In genomic region chr20:31706607-31707257, GRCh38 we compare ENCODE assay signal across 12 cellular contexts. TPM values are rescaled to one million over a fixed set of nuclear protein-coding genes. Genes with fewer than 3 reads are reported as not detected.
A peak's percentile ranks its signal among the peaks of the same experiment; 100 is the strongest.
DNase-seq lines count a peak whose midpoint lies in the region; ATAC-seq and TF ChIP-seq lines count a peak whose summit lies in the region.
"Had no signal": no experiment of that assay in that cellular context is flagged by ENCODE, and none has a peak within 500 bp of the region (broad histone marks: within the 10 kb centered on the region; RNA-seq: fewer than 3 reads in every experiment).

No MANE protein-coding gene starts in this region.

- no peaks in the 10 kb centered on the region for H4K20me1 ChIP-seq in PC-9 (ENCODE audit: insufficient read depth)

- DNase-seq in HFFc6, result no peak
- peak in 1 of 2 experiments; percentile 46 for DNase-seq in PC-9
- DNase-seq in dorsolateral prefrontal cortex, result no peak
- DNase-seq in HuH-7.5 (ENCODE audit: low spot score), result no peak
- no peak for DNase-seq in GM03348 (ENCODE audit: low spot score)
- no peak for DNase-seq in retina
- DNase-seq: activated CD8-positive, alpha-beta memory T cell treated with anti-CD3 and anti-CD28 coated beads, Interleukin-2, amount 50 U/mL, for 4 hours; NCI-H1105; Peyer's patch; stimulated activated CD4-positive, alpha-beta T cell treated with anti-CD3 and anti-CD28 coated beads, Interleukin-1b, Interleukin-23, amount 100 ng/mL, for 48 hours had no signal

- intact Hi-C loops in PC-9 (cut with micrococcal nuclease; ENCODE audit: unreplicated experiment) (no loop called here), dorsolateral prefrontal cortex (cut with DNase I) (no loop called here)

- ATAC-seq in GM18502 (IDR thresholded peaks at IDR 0.05; ENCODE audit: poor library complexity, unreplicated experiment), result no peak

- POLR2A ChIA-PET in PC-9 (lab: Charles Lee; ENCODE audit: unreplicated experiment), result interaction anchor here (0.5 kb wide), 1 partner anchor 13 kb away, joined by 5 read pairs; no protein-coding TSS in a partner anchor

- H3K4me3 ChIP-seq in PC-9 (no peak overlapping the region), dorsolateral prefrontal cortex (peak overlapping the region in 1 of 59 donors; percentile 9), skin epidermis (no peak overlapping the region)
- H3K4me3 ChIP-seq: Peyer's patch had no signal

- peak overlapping the region; percentile 73 for H3K4me2 ChIP-seq in PC-9

- TF ChIP-seq CTCF in HFFc6 (IDR thresholded peaks at IDR 0.05), result no peak
- no peak for TF ChIP-seq CTCF in PC-9 (conservative IDR thresholded peaks at IDR 0.05)
- TF ChIP-seq CTCF in dorsolateral prefrontal cortex (IDR thresholded peaks at IDR 0.05 in 54 of 56, conservative IDR thresholded peaks at IDR 0.05 in 2 of 56; ENCODE audit: low read depth in 1 of 56, partially characterized antibody in 56 of 56), result no peak

- H3K4me1 ChIP-seq in PC-9 (replicated peaks; ENCODE audit: insufficient read depth), result peaks cover 88% of the 10 kb centered on the region

- peaks cover 96% of the 10 kb centered on the region for H3K79me2 ChIP-seq in PC-9 (ENCODE audit: low read depth)

- H3K27ac Mint-ChIP-seq in HFFc6, result peak overlapping the region; percentile 64

- CTCF ChIA-PET in PC-9 (lab: Charles Lee), result interaction anchor here (0.5 to 2.9 kb wide), 3 partner anchors 13 to 73 kb away, joined by 8 to 12 read pairs (median 10); no protein-coding TSS in a partner anchor

- no peak overlapping the region for H3K4me3 Mint-ChIP-seq in HFFc6

- H3K9me3 ChIP-seq in PC-9 (ENCODE audit: insufficient read depth, low read depth), result no peaks in the 10 kb centered on the region
- H3K9me3 ChIP-seq: Peyer's patch had no signal

- H2AFZ ChIP-seq in PC-9, result no peak overlapping the region

- peaks cover 49% of the 10 kb centered on the region for H3K36me3 ChIP-seq in PC-9 (ENCODE audit: low read depth)

- no peaks in the 10 kb centered on the region for H3K9me3 Mint-ChIP-seq in HFFc6

- no TSS peak for BruUV-seq in PC-9 (replicated peaks; lab: Mats Ljungman, UMichigan)

- H3K27me3 ChIP-seq in PC-9 (ENCODE audit: insufficient read depth, low read depth) (no peaks in the 10 kb centered on the region), dorsolateral prefrontal cortex (no peaks in the 10 kb centered on the region)
- H3K27me3 ChIP-seq: Peyer's patch had no signal

- peaks cover 2% of the 10 kb centered on the region; the same call in 1 of the 2 replicates for H3K27me3 Mint-ChIP-seq in HFFc6 (ENCODE audit: insufficient read depth)

- peaks cover 89% of the 10 kb centered on the region for H3F3A ChIP-seq in PC-9 (ENCODE audit: insufficient read depth, low read depth)

- H3K36me3 Mint-ChIP-seq in HFFc6 (ENCODE audit: low read depth), result peaks cover 48% of the 10 kb centered on the region

- H3K27ac ChIP-seq in PC-9 (peak overlapping the region; percentile 95), dorsolateral prefrontal cortex (peak overlapping the region; percentile 7 to 100 (median 96)), skin epidermis (peak overlapping the region in 13 of 21 experiments; percentile 1 to 67 (median 18))

- H3K9me2 ChIP-seq in PC-9 (ENCODE audit: insufficient read depth), result no peaks in the 10 kb centered on the region

- H3K4me1 Mint-ChIP-seq in HFFc6 (ENCODE audit: low read depth), result peaks cover 60% of the 10 kb centered on the region

RNA-seq across cellular contexts. Expression of gene BCL2L1, which starts 15.9 kb away (rescaled TPM):
- 100 to 1,000 TPM; 111 to 122 (median 117) TPM for total RNA-seq in HFFc6 (2021; fragmentation: NEBNext Ultra II Directional; extraction: Animal tissue kit (Norgen Biotek cat#: 25700))
- total RNA-seq in PC-9 (2021) (125 and 129 TPM in 2 replicates), dorsolateral prefrontal cortex (100 to 1,000 TPM in 77 of 120 experiments, 10 to 100 TPM in 43; 79.5 to 144 (median 103) TPM)

RNA-seq across cellular contexts. Expression of gene TPX2, which starts 32.4 kb away (rescaled TPM):
- 100 to 1,000 TPM in 4 of 6 experiments, 10 to 100 TPM in 2; 51.0 to 117 (median 107) TPM for total RNA-seq in HFFc6 (2021; fragmentation: NEBNext Ultra II Directional; extraction: Animal tissue kit (Norgen Biotek cat#: 25700))
- total RNA-seq in PC-9 (2021), result 140 and 164 TPM in 2 replicates
- total RNA-seq in dorsolateral prefrontal cortex, result 1 to 10 TPM; 1.1 to 4.1 (median 2.6) TPM

Comparison
In these comparisons a context has a peak if more than half of its experiments do, and no peak if none do; other contexts are left out.
1. H3K27ac ChIP-seq: peak in every context shown above with its lines; median percentile 96 in dorsolateral prefrontal cortex; 95 in PC-9; 18 in skin epidermis.
2. RNA of gene TPX2, which starts 32.4 kb away (total RNA-seq): 140 to 164 TPM in PC-9 and 51.0 to 117 TPM in HFFc6; 1.1 to 4.1 TPM in dorsolateral prefrontal cortex; every median in the first group is over 10 times any median in the second.